In the genomic region with DNA sequence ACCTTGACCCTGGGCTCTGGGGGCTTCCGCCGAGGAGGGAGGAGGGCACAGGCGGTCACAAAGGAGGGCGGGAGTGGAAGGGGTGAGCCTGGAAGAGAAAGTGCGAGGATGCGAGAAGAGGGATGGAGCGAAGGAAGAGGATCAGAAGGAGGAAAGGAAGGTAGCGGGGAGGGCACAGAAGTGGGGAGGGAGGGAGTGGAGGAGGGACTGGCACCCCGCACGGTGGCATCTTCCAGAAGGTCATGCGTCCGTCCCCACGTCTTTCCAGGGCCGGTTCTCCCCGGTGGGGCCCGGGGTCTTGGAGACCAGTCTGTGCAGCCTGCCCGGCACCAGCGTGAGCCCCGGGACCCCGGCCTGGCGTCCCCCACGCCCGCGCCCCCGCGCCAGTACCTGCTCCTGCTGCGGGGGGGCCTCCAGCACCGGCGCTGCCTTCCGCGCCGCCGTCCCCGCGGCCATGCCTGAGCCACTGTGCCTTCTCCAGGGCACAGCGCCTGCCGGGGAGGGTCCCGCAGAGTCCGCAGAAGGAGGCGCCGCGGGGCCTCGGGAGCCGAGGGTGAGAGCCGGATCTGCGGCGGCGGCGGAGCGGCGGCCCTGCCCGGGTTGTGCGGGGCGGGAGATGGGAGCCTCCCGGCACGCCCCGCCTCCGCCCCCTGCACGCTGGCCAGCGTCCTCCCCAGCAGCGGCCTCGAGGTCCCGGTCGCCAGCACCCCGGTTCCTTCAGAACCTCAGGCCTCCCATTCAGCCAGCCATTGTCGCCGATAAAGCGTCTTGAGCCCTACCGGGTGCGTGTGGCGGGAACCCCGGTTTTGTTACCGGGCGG, we compare ENCODE assay signal across 8 cellular contexts. TPM values are rescaled to one million over a fixed set of nuclear protein-coding genes. Genes with fewer than 3 reads are reported as not detected.
A peak's percentile ranks its signal among the peaks of the same experiment; 100 is the strongest.
DNase-seq lines count a peak whose midpoint lies in the region; ATAC-seq, FAIRE-seq and TF ChIP-seq lines count a peak whose summit lies in the region.

TSS of gene RNF175 (minus strand) at position 618 of the 820 bp plus-strand sequence. CDS start at position 456, 162 bp downstream.

- ATAC-seq in left lung = peak; percentile 68
- ATAC-seq in GM21786 (IDR thresholded peaks at IDR 0.05; ENCODE audit: unreplicated experiment) = no peak

- intact Hi-C loops in left lung (cut with DNase I) = loop anchor here in 1 of 2 donors (10.0 kb wide), 1 partner anchor 125 kb away; no protein-coding TSS in a partner anchor

- no peak for FAIRE-seq in small intestine (lab: Jason Lieb, UNC)

- DNase-seq in stimulated activated naive CD4-positive, alpha-beta T cell (lab: John Stamatoyannopoulos, UW) = peak in 4 of 6 experiments; percentile 23 to 38 (median 27)
- DNase-seq in stimulated activated naive CD4-positive, alpha-beta T cell treated with Interleukin-2 at 50 U/mL for 16 hours (lab: John Stamatoyannopoulos, UW) = no peak
- DNase-seq in cardiac fibroblast (ENCODE audit: low read depth in 2 of 2) (no peak), left lung (peak in 1 of 2 donors; percentile 85), T1000 (lab: John Stamatoyannopoulos, UW) (no peak), small intestine (no peak)

- no peaks in the 10 kb centered on the region for H3K9me3 ChIP-seq in left lung
- H3K9me3 ChIP-seq in stomach smooth muscle (ENCODE audit: control insufficient read depth in 2 of 2, low read length in 2 of 2) = peaks cover 0 to 5% of the 10 kb centered on the region in 2 donors
- H3K9me3 ChIP-seq in small intestine (ENCODE audit: control insufficient read depth, low read depth) = no peaks in the 10 kb centered on the region

- WGBS in small intestine, 3 donors = 7 to 10% (median 8%) methylated on average over 42 to 74 of the region's 74 CpGs

- peak within 1 kb of the TSS; percentile 34 to 48 for H3K4me3 ChIP-seq in cardiac fibroblast (replicated peaks in 1 of 2; ENCODE audit: low read depth in 2 of 2, low read length in 2 of 2)
- H3K4me3 ChIP-seq in left lung = peak within 1 kb of the TSS; percentile 31 to 35
- H3K4me3 ChIP-seq in stomach smooth muscle (ENCODE audit: low read length in 2 of 2) = peak within 1 kb of the TSS; percentile 44 to 68
- H3K4me3 ChIP-seq in small intestine (ENCODE audit: low read depth in 1 of 2, low read length in 2 of 2) = peak within 1 kb of the TSS in 1 of 2 donors; percentile 29

- no peak for TF ChIP-seq CTCF in cardiac fibroblast (IDR thresholded peaks at IDR 0.05; ENCODE audit: low read depth, low read length)
- TF ChIP-seq CTCF in left lung (IDR thresholded peaks at IDR 0.05) = no peak

- H3K27ac ChIP-seq in left lung = no peak within 1 kb of the TSS
- H3K27ac ChIP-seq in stomach smooth muscle (ENCODE audit: low read length) = no peak within 1 kb of the TSS
- H3K27ac ChIP-seq in small intestine (ENCODE audit: low read depth in 1 of 2, low read length in 1 of 2) = no peak within 1 kb of the TSS

- H3K36me3 ChIP-seq in left lung (no peaks in the 10 kb centered on the region), stomach smooth muscle (ENCODE audit: control insufficient read depth in 2 of 2, insufficient read depth in 2 of 2, low read length in 2 of 2) (no peaks in the 10 kb centered on the region), small intestine (ENCODE audit: control insufficient read depth in 2 of 2, insufficient read depth in 2 of 2, low read length in 2 of 2) (no peaks in the 10 kb centered on the region)

- H3K9ac ChIP-seq in stomach smooth muscle (ENCODE audit: low read length in 2 of 2) = no peak within 1 kb of the TSS

- H3K27me3 ChIP-seq in left lung = peaks cover 4 to 58% of the 10 kb centered on the region in 2 donors
- peaks cover 0 to 9% of the 10 kb centered on the region in 2 donors for H3K27me3 ChIP-seq in stomach smooth muscle (ENCODE audit: control insufficient read depth in 1 of 2, insufficient read depth in 2 of 2, low read length in 2 of 2)
- peaks cover 3 to 21% of the 10 kb centered on the region in 2 donors for H3K27me3 ChIP-seq in small intestine (ENCODE audit: control insufficient read depth in 2 of 2, insufficient read depth in 2 of 2, low read length in 2 of 2)

- H3K4me1 ChIP-seq in left lung (peaks cover 0 to 8% of the 10 kb centered on the region in 2 donors), stomach smooth muscle (ENCODE audit: control insufficient read depth, insufficient read depth, low read length) (peaks cover 10% of the 10 kb centered on the region), small intestine (ENCODE audit: control insufficient read depth in 2 of 2, insufficient read depth in 1 of 2, low read depth in 1 of 2, low read length in 1 of 2) (no peaks in the 10 kb centered on the region)

RNA-seq across cellular contexts. Expression of gene RNF175, which starts in this region (rescaled TPM):
- total RNA-seq in left lung = under 1 TPM in 1 of 2 donors, not detected in 1; 0.23 TPM
- under 1 TPM in 1 of 3 donors, not detected in 2; 0.72 TPM for polyA plus RNA-seq in small intestine

Comparison
In these comparisons a context has a peak if more than half of its experiments do, and no peak if none do; other contexts are left out.
1. DNase-seq: peak in stimulated activated naive CD4-positive, alpha-beta T cell (4 of 6); none in stimulated activated naive CD4-positive, alpha-beta T cell treated with Interleukin-2 at 50 U/mL for 16 hours (single experiment), cardiac fibroblast (0 of 2), T1000 (single experiment) and small intestine (single experiment).
2. Peak in ATAC-seq and H3K4me3 ChIP-seq in left lung; RNA of the gene not detected or under 1 TPM.